Comparison of ENCODE assay signal across 30 cellular contexts in genomic region chr1:235134171-235134570, GRCh38.
"Had no signal": no experiment of that assay in that cellular context is flagged by ENCODE, and none has a peak within 500 bp of the region (broad histone marks: within the 10 kb centered on the region; RNA-seq: fewer than 3 reads in every experiment).

No MANE protein-coding gene starts in this region.

- H3K9me3 ChIP-seq: adrenal gland, body of pancreas, breast epithelium had no signal

- H3K27me3 ChIP-seq: adrenal gland, body of pancreas, brain microvascular endothelial cell, breast epithelium had no signal

- H3K4me1 ChIP-seq: breast epithelium had no signal

- DNase-seq: activated B cell treated with CpG ODN at 0.5 μM for 24 hours; activated CD4-positive, alpha-beta memory T cell treated with anti-CD3 and anti-CD28 coated beads for 36 hours; activated CD4-positive, alpha-beta T cell treated with anti-CD3 and anti-CD28 coated beads for 48 hours; activated CD4-positive, alpha-beta T cell treated with anti-CD3 and anti-CD28 coated beads, Interleukin-2, amount 50 U/mL, for 1 hour; activated CD4-positive, alpha-beta T cell treated with anti-CD3 and anti-CD28 coated beads, Interleukin-2, amount 50 U/mL, for 4 hours; activated CD4-positive, CD25-positive, alpha-beta regulatory T cell treated with anti-CD3 and anti-CD28 coated beads, Interleukin-2, amount 50 U/mL, for 72 hours; activated CD8-positive, alpha-beta memory T cell treated with anti-CD3 and anti-CD28 coated beads, Interleukin-2, amount 10 ng/mL, durations not matched to agents 7 days and 5 days; activated CD8-positive, alpha-beta T cell treated with anti-CD3 and anti-CD28 coated beads for 36 hours; activated gamma-delta T cell treated with Interleukin-2 at 50 U/mL for 16 hours; activated naive CD4-positive, alpha-beta T cell; activated naive CD4-positive, alpha-beta T cell treated with anti-CD3 and anti-CD28 coated beads for 36 hours; activated naive CD4-positive, alpha-beta T cell treated with anti-CD3 and anti-CD28 coated beads, Interleukin-2, amount 50 U/mL, for 16 hours; activated naive CD8-positive, alpha-beta T cell treated with anti-CD3 and anti-CD28 coated beads, Interleukin-2, amount 10 ng/mL, durations not matched to agents 7 days and 5 days; activated T-cell treated with anti-CD3 and anti-CD28 coated beads for 4 hours; activated T-cell treated with anti-CD3 and anti-CD28 coated beads, Interleukin-2, amount 50 U/mL, for 1 hour; activated T-cell treated with anti-CD3 and anti-CD28 coated beads, Interleukin-2, amount 50 U/mL, for 72 hours; adrenal gland; amniotic stem cell; aorta; body of pancreas; brain microvascular endothelial cell; central memory CD4-positive, alpha-beta T cell; SW 1271; T-helper 1 cell; T-helper 2 cell; T-helper 9 cell had no signal

- ATAC-seq: activated CD8-positive, alpha-beta memory T cell treated with anti-CD3 and anti-CD28 coated beads, Interleukin-2, amount 10 ng/mL, durations not matched to agents 7 days and 5 days; activated CD8-positive, alpha-beta T cell treated with anti-CD3 and anti-CD28 coated beads for 36 hours; activated naive CD4-positive, alpha-beta T cell treated with anti-CD3 and anti-CD28 coated beads, Interleukin-2, amount 50 U/mL, for 72 hours; activated T-cell treated with anti-CD3 and anti-CD28 coated beads, Interleukin-2, amount 50 U/mL, for 72 hours; activated T-helper 17 cell treated with anti-CD3 and anti-CD28 coated beads, Interleukin-2, amount 50 U/mL, for 72 hours; body of pancreas had no signal

- H3K27ac ChIP-seq: adrenal gland, body of pancreas, brain microvascular endothelial cell, breast epithelium, VCaP had no signal

- H3K4me3 ChIP-seq: adrenal gland, body of pancreas, breast epithelium had no signal
